1 cellular context compared by ENCODE assay signal in genomic region chr16:69396187-69397061, GRCh38.
TF ChIP-seq lines count a peak whose summit lies in the region.

No MANE protein-coding gene starts in this region.

TF ChIP-seq in HepG2, 621 proteins besides CTCF, POLR2A, EP300 and RAD21 (continued from another document and continues in another):
- TF ChIP-seq ZNF547 (CRISPR knock-in tag; IDR thresholded peaks at IDR 0.05) (peak; percentile 65; the same call in 1 of the 2 replicates), SAP130 (CRISPR knock-in tag; IDR thresholded peaks at IDR 0.05; ENCODE audit: low read depth) (peak; percentile 87), RBAK (CRISPR knock-in tag; IDR thresholded peaks at IDR 0.05) (no peak), ERF (CRISPR knock-in tag; IDR thresholded peaks at IDR 0.05) (peak; percentile 80), ZNF749 (CRISPR knock-in tag; IDR thresholded peaks at IDR 0.05; ENCODE audit: borderline replicate concordance) (peak; percentile 39; the same call in 1 of the 2 replicates), ATF3 (CRISPR knock-in tag; IDR thresholded peaks at IDR 0.05) (peak; percentile 92), HNRNPUL1 (IDR thresholded peaks at IDR 0.05; ENCODE audit: low read depth, low read length) (peak; percentile 79; the same call in 1 of the 2 replicates), STAG1 (CRISPR knock-in tag; IDR thresholded peaks at IDR 0.05) (peak; percentile 79), HDAC1 (CRISPR knock-in tag; IDR thresholded peaks at IDR 0.05) (peak; percentile 88), ZNF337 (CRISPR knock-in tag; IDR thresholded peaks at IDR 0.05; ENCODE audit: borderline replicate concordance, low read depth) (0 out of 2 replicates have a peak, but pooled peaks have one; percentile 44), ZNF18 (CRISPR knock-in tag; IDR thresholded peaks at IDR 0.05; ENCODE audit: insufficient replicate concordance) (no peak), ZBTB39 (CRISPR knock-in tag; IDR thresholded peaks at IDR 0.05) (no peak), RXRB (CRISPR knock-in tag; IDR thresholded peaks at IDR 0.05; ENCODE audit: borderline replicate concordance) (peak; percentile 93), GMEB2 (CRISPR knock-in tag; IDR thresholded peaks at IDR 0.05; ENCODE audit: low read depth) (no peak), MED1 (CRISPR knock-in tag; IDR thresholded peaks at IDR 0.05) (peak; percentile 95), KLF9 (CRISPR knock-in tag; IDR thresholded peaks at IDR 0.05; ENCODE audit: low read depth) (no peak; the same call in 1 of the 2 replicates), GATA4 (IDR thresholded peaks at IDR 0.05; ENCODE audit: borderline replicate concordance, low read depth) (peak; percentile 95), TGIF2 (CRISPR knock-in tag; IDR thresholded peaks at IDR 0.05) (peak; percentile 87; the same call in 1 of the 2 replicates), POGZ (CRISPR knock-in tag; IDR thresholded peaks at IDR 0.05) (peak; percentile 79), NCOR1 (IDR thresholded peaks at IDR 0.05; ENCODE audit: borderline replicate concordance, low read length) (peak; percentile 95; the same call in 1 of the 2 replicates), TCF7 (IDR thresholded peaks at IDR 0.05; ENCODE audit: low read depth) (peak; percentile 97), ISL2 (CRISPR knock-in tag; IDR thresholded peaks at IDR 0.05) (peak; percentile 99), ZNF136 (CRISPR knock-in tag; IDR thresholded peaks at IDR 0.05; ENCODE audit: low read depth) (peak; percentile 94), FOXA1 (IDR thresholded peaks at IDR 0.05) (peak; percentile 58), FOXA1 (CRISPR knock-in tag; IDR thresholded peaks at IDR 0.05) (peak; percentile 92), NFIC (IDR thresholded peaks at IDR 0.05; ENCODE audit: low read length) (peak; percentile 99), FOXP1 (IDR thresholded peaks at IDR 0.05) (peak; percentile 99), FOXP1 (CRISPR knock-in tag; IDR thresholded peaks at IDR 0.05) (peak; percentile 100), ARNTL (CRISPR knock-in tag; IDR thresholded peaks at IDR 0.05) (peak; percentile 81), CHCHD3 (CRISPR knock-in tag; IDR thresholded peaks at IDR 0.05) (no peak), NFAT5 (CRISPR knock-in tag; IDR thresholded peaks at IDR 0.05) (no peak), TCF7L2 (IDR thresholded peaks at IDR 0.05; ENCODE audit: low read depth, low read length) (peak; percentile 92), HOXD1 (CRISPR knock-in tag; IDR thresholded peaks at IDR 0.05) (peak; percentile 93), RFXANK (CRISPR knock-in tag; IDR thresholded peaks at IDR 0.05) (0 out of 2 replicates have a peak, but pooled peaks have one; percentile 82), TFE3 (CRISPR knock-in tag; IDR thresholded peaks at IDR 0.05) (peak; percentile 95), CBX1 (IDR thresholded peaks at IDR 0.05; ENCODE audit: low read depth) (no peak), ZNF503 (CRISPR knock-in tag; IDR thresholded peaks at IDR 0.05) (peak; percentile 95), NCOA1 (CRISPR knock-in tag; IDR thresholded peaks at IDR 0.05) (0 out of 2 replicates have a peak, but pooled peaks have one; percentile 53), HMGXB3 (CRISPR knock-in tag; IDR thresholded peaks at IDR 0.05; ENCODE audit: borderline replicate concordance) (peak; percentile 88; the same call in 1 of the 2 replicates), RNF219 (CRISPR knock-in tag; IDR thresholded peaks at IDR 0.05) (peak; percentile 54; the same call in 1 of the 2 replicates)
